ENCODE assay signal across 10 cellular contexts in genomic region chrX:136745215-136746173, GRCh38. TPM values are rescaled to one million over a fixed set of nuclear protein-coding genes. Genes with fewer than 3 reads are reported as not detected.
DNase-seq lines count a peak whose midpoint lies in the region; ATAC-seq, FAIRE-seq and TF ChIP-seq lines count a peak whose summit lies in the region.
"Had no signal": no experiment of that assay in that cellular context is flagged by ENCODE, and none has a peak within 500 bp of the region (broad histone marks: within the 10 kb centered on the region; RNA-seq: fewer than 3 reads in every experiment).

No MANE protein-coding gene starts in this region.

- TF ChIP-seq EP300 in GM12878 (IDR thresholded peaks at IDR 0.05; ENCODE audit: borderline replicate concordance in 1 of 2, control insufficient read depth in 1 of 2, low read depth in 2 of 2, low read length in 2 of 2) = no peak

- no peak for TF ChIP-seq CTCF in GM12878 (IDR thresholded peaks at IDR 0.05 in 2 of 3, conservative IDR thresholded peaks at IDR 0.05 in 1 of 3; ENCODE audit: control insufficient read depth in 2 of 3, extremely low read depth in 1 of 3, insufficient read depth in 1 of 3, low read depth in 3 of 3, low read length in 3 of 3)
- TF ChIP-seq CTCF in parathyroid adenoma (IDR thresholded peaks at IDR 0.05) = no peak
- no peak for TF ChIP-seq CTCF in breast epithelium (IDR thresholded peaks at IDR 0.05)

- no peak overlapping the region for H3K9ac ChIP-seq in GM12878 (ENCODE audit: control insufficient read depth, insufficient read depth, low read length)
- no peak overlapping the region for H3K9ac ChIP-seq in parathyroid adenoma

- POLR2A ChIA-PET in GM12878 (lab: Charles Lee) = interaction anchor here (1.7 kb wide), 1 partner anchor 13 kb away, joined by 4 read pairs; no protein-coding TSS in a partner anchor

- TF ChIP-seq POLR2A in GM12878 (IDR thresholded peaks at IDR 0.05; ENCODE audit: low read depth, low read length) (no peak), breast epithelium (IDR thresholded peaks at IDR 0.05) (no peak)

- H3K79me2 ChIP-seq in GM12878 (ENCODE audit: control insufficient read depth, insufficient read depth, low read length) (no peaks in the 10 kb centered on the region), parathyroid adenoma (no peaks in the 10 kb centered on the region)

- no TSS peak for BruUV-seq in GM12878 (replicated peaks; lab: Mats Ljungman, UMichigan)

- H3K27ac ChIP-seq in GM12878 (ENCODE audit: control insufficient read depth, insufficient read depth) = 0 out of 2 replicates have a peak overlapping the region, but pooled peaks have one; percentile 21
- H3K27ac ChIP-seq in parathyroid adenoma = peak overlapping the region; percentile 39
- peak overlapping the region in 1 of 2 donors; percentile 45 for H3K27ac ChIP-seq in breast epithelium

- RAD21 ChIA-PET in GM12878 (lab: Charles Lee; ENCODE audit: unreplicated experiment) = interaction anchor here (1.3 kb wide), 1 partner anchor 34 kb away, joined by 4 read pairs; no protein-coding TSS in a partner anchor

- H3K27me3 ChIP-seq in GM12878 (replicated peaks in 1 of 2; ENCODE audit: control insufficient read depth in 2 of 2, insufficient read depth in 2 of 2, low read length in 1 of 2) = no peaks in the 10 kb centered on the region
- H3K27me3 ChIP-seq in parathyroid adenoma (ENCODE audit: control insufficient read depth, insufficient read depth, low read length) = no peaks in the 10 kb centered on the region
- peaks cover 0 to 23% of the 10 kb centered on the region in 2 donors for H3K27me3 ChIP-seq in breast epithelium

- in situ Hi-C loops in GM12878 (cut with MboI) = no loop called here

- H3K4me1 ChIP-seq in GM12878 (ENCODE audit: control insufficient read depth, insufficient read depth, low read length) (peaks cover 5% of the 10 kb centered on the region; the same call in 1 of the 2 replicates), parathyroid adenoma (peaks cover 5% of the 10 kb centered on the region), breast epithelium (no peaks in the 10 kb centered on the region)

- H2AFZ ChIP-seq in GM12878 (ENCODE audit: control insufficient read depth, low read depth, low read length) = peak overlapping the region; percentile 35
- peak overlapping the region; percentile 56 for H2AFZ ChIP-seq in parathyroid adenoma

- H3K4me3 ChIP-seq in GM12878 = no peak overlapping the region
- no peak overlapping the region for H3K4me3 ChIP-seq in parathyroid adenoma (ENCODE audit: low read depth, low read length)
- H3K4me3 ChIP-seq in breast epithelium = no peak overlapping the region

- H3K36me3 ChIP-seq in GM12878 (ENCODE audit: control insufficient read depth in 2 of 2, insufficient read depth in 2 of 2, low read length in 1 of 2) = no peaks in the 10 kb centered on the region
- H3K36me3 ChIP-seq in parathyroid adenoma (ENCODE audit: control insufficient read depth, insufficient read depth, low read length) = no peaks in the 10 kb centered on the region
- no peaks in the 10 kb centered on the region for H3K36me3 ChIP-seq in breast epithelium

- no peak for FAIRE-seq in GM12878 (lab: Jason Lieb, UNC)

- no peaks in the 10 kb centered on the region for H4K20me1 ChIP-seq in GM12878 (ENCODE audit: control insufficient read depth, insufficient read depth)

- ATAC-seq in GM12878 (no peak), HG02840 (IDR thresholded peaks at IDR 0.05; ENCODE audit: low FRiP score, unreplicated experiment) (no peak), HG02610 (IDR thresholded peaks at IDR 0.05; ENCODE audit: unreplicated experiment) (no peak)

- SMC1A ChIA-PET in GM12878 (lab: Charles Lee; ENCODE audit: uncharacterized antibody, unreplicated experiment) = interaction anchor here (1.2 to 2.0 kb wide), 6 partner anchors 8 to 34 kb away, joined by 3 to 9 read pairs (median 6); no protein-coding TSS in a partner anchor

- intact Hi-C loops in GM12878 (cut with micrococcal nuclease; ENCODE audit: unreplicated experiment) = no loop called here
- intact Hi-C loops in breast epithelium (cut with DNase I; ENCODE audit: low total_unique reads) = no loop called here

- no peak for TF ChIP-seq RAD21 in GM12878 (IDR thresholded peaks at IDR 0.05; ENCODE audit: insufficient read depth, low read depth, low read length)

- H3K4me2 ChIP-seq in GM12878 (ENCODE audit: control insufficient read depth, insufficient read depth) (no peak overlapping the region), parathyroid adenoma (ENCODE audit: low read length) (peak overlapping the region; percentile 17)

- 44% methylated on average over 7 of the region's 7 CpGs for WGBS in GM12878 (ENCODE audit: insufficient coverage, insufficient replicate concordance, low lambda C conversion rate, missing lambda C conversion rate)

- no peaks in the 10 kb centered on the region for H3K9me3 ChIP-seq in GM12878 (replicated peaks; ENCODE audit: control insufficient read depth, insufficient read depth, low read length)
- H3K9me3 ChIP-seq in parathyroid adenoma (ENCODE audit: control insufficient read depth, low read length) = no peaks in the 10 kb centered on the region
- H3K9me3 ChIP-seq in breast epithelium = no peaks in the 10 kb centered on the region

- DNase-seq in GDM1 (lab: John Stamatoyannopoulos, UW) = peak; percentile 92
- peak; percentile 80 for DNase-seq in MV-4-11 (lab: John Stamatoyannopoulos, UW)
- no peak for DNase-seq in GM12878 (ENCODE audit: low read depth, low spot score)
- no peak for DNase-seq in breast epithelium (ENCODE audit: low spot score in 2 of 2)
- DNase-seq: effector CD8-positive, alpha-beta T cell; NCI-H2029 treated with DMSO at 0.1 percent for 48 hours; SIG-M5 had no signal

- CTCF ChIA-PET in GM12878 (lab: Yijun Ruan, JAX) = interaction anchor here (1.3 to 1.9 kb wide), 4 partner anchors 9 to 50 kb away, joined by 3 to 5 read pairs (median 3); no protein-coding TSS in a partner anchor

TF ChIP-seq in GM12878, 131 proteins besides CTCF, POLR2A, EP300 and RAD21:
- no peak for TF ChIP-seq SKIL (IDR thresholded peaks at IDR 0.05; ENCODE audit: low read depth, poor library complexity, severe bottlenecking)
- 0 out of 2 replicates have a peak, but pooled peaks have one; percentile 4 for TF ChIP-seq SPI1 (IDR thresholded peaks at IDR 0.05; ENCODE audit: borderline replicate concordance, insufficient read depth, low read depth, low read length)
- TF ChIP-seq ZBTB33 (IDR thresholded peaks at IDR 0.05) = no peak
TF ChIP-seq in GM12878: peak in this region for 1.

RNA-seq across cellular contexts. Expression of gene ARHGEF6, which starts 35.2 kb away (rescaled TPM):
- 22.3 and 23.5 TPM in 2 replicates for total RNA-seq in GM12878 (2013; cell fraction: nucleolus; rRNA removed)
- total RNA-seq in GM12878 (2014; rRNA removed) = 21.1 and 21.5 TPM in 2 replicates
- total RNA-seq in GM12878 (2014; rRNA removed; fragmentation: Illumina TruSeq; extraction: Trizol) = 25.1 and 25.8 TPM in 2 replicates
- total RNA-seq in GM12878 (2021) = 18.8 and 18.9 TPM in 2 replicates
- polyA plus RNA-seq in GM12878 (2011; ENCODE audit: low read depth) = 10.8 TPM
- 18.1 and 25.4 TPM in 2 replicates for polyA plus RNA-seq in GM12878 (2011; rRNA removed)
- polyA plus RNA-seq in GM12878 (2011; cell fraction: cytosol; rRNA removed) = 9.3 and 10.1 TPM in 2 replicates
- polyA plus RNA-seq in GM12878 (2011; cell fraction: nucleus; rRNA removed) = 17.0 and 18.3 TPM in 2 replicates
- 12.9 and 15.3 TPM in 2 replicates for polyA plus RNA-seq in GM12878 (2012)
- 29.7 and 37.7 TPM in 2 replicates for polyA plus RNA-seq in GM12878 (2014; fragmentation: Illumina TruSeq; extraction: Trizol)
- 1 to 10 TPM; 5.4 to 6.5 TPM for polyA plus RNA-seq in GM12878 (2014; fragmentation: Nextera tagmentation; extraction: Ambion mirVana)
- 16.2 and 17.9 TPM in 2 replicates for polyA plus RNA-seq in GM12878 (2014; rRNA removed)
- polyA plus RNA-seq in GM12878 (2016; fragmentation: Nextera tagmentation; extraction: Ambion mirVana) = 10 to 100 TPM; 13.7 to 13.8 TPM
- 14.4 and 16.4 TPM in 2 replicates for polyA minus RNA-seq in GM12878 (2011; rRNA and poly(A)+ RNA removed)
- 4.4 and 5.7 TPM in 2 replicates for polyA minus RNA-seq in GM12878 (2011; cell fraction: cytosol; rRNA and poly(A)+ RNA removed)
- polyA minus RNA-seq in GM12878 (2011; cell fraction: nucleus; rRNA and poly(A)+ RNA removed) = 5.8 and 6.6 TPM in 2 replicates
- total RNA-seq in breast epithelium = 100 to 1,000 TPM in 1 of 3 donors, 10 to 100 TPM in 2; 43.6 to 120 (median 55.8) TPM

Comparison
In these comparisons a context has a peak if more than half of its experiments do, and no peak if none do; other contexts are left out.
1. DNase-seq: peak in GDM1 (single experiment) and MV-4-11 (single experiment); none in GM12878 (single experiment) and breast epithelium (0 of 2).